ENCODE assay signal across 6 cellular contexts in the genomic region with DNA sequence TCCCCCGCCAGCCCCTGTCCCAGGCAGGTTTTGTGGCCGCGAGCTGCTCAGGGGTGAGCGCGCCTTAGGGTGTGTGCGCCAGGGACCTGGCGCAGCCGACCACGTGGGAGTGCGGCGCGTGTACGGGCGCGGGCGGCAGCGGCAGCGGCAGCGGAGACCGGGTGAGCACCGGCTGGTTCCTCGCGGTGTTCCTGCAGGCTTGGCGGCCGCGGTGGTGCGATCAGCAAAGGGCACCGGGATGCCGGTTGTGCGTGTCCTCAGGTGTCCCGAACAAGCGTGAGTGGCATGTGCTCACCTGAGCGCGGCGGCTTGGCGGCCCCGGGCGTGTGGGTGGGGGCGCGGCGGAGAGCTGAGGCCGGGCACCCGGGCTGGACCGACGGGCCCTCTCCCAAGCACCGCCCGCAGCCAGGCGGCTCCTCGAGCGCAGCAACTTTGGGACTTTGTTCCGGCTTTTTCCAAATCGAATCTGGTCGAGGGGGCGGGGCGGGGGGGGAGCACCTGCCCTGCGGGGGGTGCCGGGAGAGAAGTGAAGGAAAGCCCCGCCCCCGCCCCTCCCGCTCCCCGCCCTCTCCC. TPM values are rescaled to one million over a fixed set of nuclear protein-coding genes. Genes with fewer than 3 reads are reported as not detected.
A peak's percentile ranks its signal among the peaks of the same experiment; 100 is the strongest.
DNase-seq lines count a peak whose midpoint lies in the region; ATAC-seq and TF ChIP-seq lines count a peak whose summit lies in the region.

No MANE protein-coding gene starts in this region.

- TF ChIP-seq CTCF in VCaP (conservative IDR thresholded peaks at IDR 0.05) (no peak), cardiac muscle cell (IDR thresholded peaks at IDR 0.05; ENCODE audit: low read depth, low read length) (no peak)

- H3K4me1 ChIP-seq in cardiac muscle cell (ENCODE audit: low read depth): peaks cover 4% of the 10 kb centered on the region

- ATAC-seq in HG02938 (IDR thresholded peaks at IDR 0.05; ENCODE audit: unreplicated experiment) (no peak), GM19324 (IDR thresholded peaks at IDR 0.05; ENCODE audit: low FRiP score, unreplicated experiment) (no peak)

- no peaks in the 10 kb centered on the region for H3K36me3 ChIP-seq in cardiac muscle cell

- DNase-seq in Daoy (ENCODE audit: low read depth): peak; percentile 21
- peak in 1 of 2 donors; percentile 41 for DNase-seq in cardiac muscle cell (ENCODE audit: low read depth in 1 of 2, low spot score in 1 of 2)
- DNase-seq in stimulated activated CD8-positive, alpha-beta memory T cell treated with anti-CD3 and anti-CD28 coated beads, Interleukin-7, amount 100 ng/mL, for 4 hours (ENCODE audit: low read depth in 2 of 2): peak; percentile 7 to 19

- H3K27me3 ChIP-seq in cardiac muscle cell: peaks cover 56% of the 10 kb centered on the region

- H3K4me3 ChIP-seq in cardiac muscle cell: peak overlapping the region; percentile 28

- H3K9me3 ChIP-seq in cardiac muscle cell (ENCODE audit: low read depth): no peaks in the 10 kb centered on the region

- H3K27ac ChIP-seq in VCaP (peak overlapping the region; percentile 75), cardiac muscle cell (no peak overlapping the region)

RNA-seq across cellular contexts. Expression of a gene that starts 0.3 kb away (rescaled TPM):
- total RNA-seq in Daoy (2014; rRNA removed; shearing (Covaris generic)): not detected in 2 replicates
- 0.28 and 0.36 TPM in 2 replicates for total RNA-seq in cardiac muscle cell
- polyA plus RNA-seq in cardiac muscle cell: 0.26 and 0.84 TPM in 2 replicates

RNA-seq across cellular contexts. Expression of a gene that starts 14.3 kb away (rescaled TPM):
- total RNA-seq in Daoy (2014; rRNA removed; shearing (Covaris generic)): 1.9 and 3.0 TPM in 2 replicates
- 17.4 and 18.7 TPM in 2 replicates for total RNA-seq in cardiac muscle cell
- 19.1 and 22.4 TPM in 2 replicates for polyA plus RNA-seq in cardiac muscle cell

RNA-seq across cellular contexts. Expression of a gene that starts 37.3 kb away (rescaled TPM):
- 0.71 TPM in 1 of 2 replicates, not detected in the other for total RNA-seq in Daoy (2014; rRNA removed; shearing (Covaris generic))
- total RNA-seq in cardiac muscle cell: 2.5 and 4.6 TPM in 2 replicates
- polyA plus RNA-seq in cardiac muscle cell: 6.2 and 7.2 TPM in 2 replicates

RNA-seq across cellular contexts. Expression of a gene that starts 50.4 kb away (rescaled TPM):
- 56.2 and 66.9 TPM in 2 replicates for total RNA-seq in Daoy (2014; rRNA removed; shearing (Covaris generic))
- total RNA-seq in cardiac muscle cell: 74.5 and 140 TPM in 2 replicates
- 139 and 203 TPM in 2 replicates for polyA plus RNA-seq in cardiac muscle cell

RNA-seq across cellular contexts. Expression of a gene that starts 52.8 kb away (rescaled TPM):
- not detected in 2 replicates for total RNA-seq in Daoy (2014; rRNA removed; shearing (Covaris generic))
- total RNA-seq in cardiac muscle cell: not detected in 2 replicates
- polyA plus RNA-seq in cardiac muscle cell: 0.71 TPM in 1 of 2 replicates, not detected in the other
